1 cellular context compared by ENCODE assay signal in genomic region chr6:137282253-137282652, GRCh38.
A peak's percentile ranks its signal among the peaks of the same experiment; 100 is the strongest.
TF ChIP-seq lines count a peak whose summit lies in the region.

No MANE protein-coding gene starts in this region.

TF ChIP-seq in GM12878, 131 proteins besides CTCF, POLR2A, EP300 and RAD21 (continued from another document):
- TF ChIP-seq E2F8 (IDR thresholded peaks at IDR 0.05; ENCODE audit: low read depth, partially characterized antibody): no peak
- TF ChIP-seq CREM (IDR thresholded peaks at IDR 0.05; ENCODE audit: low read depth): 0 out of 2 replicates have a peak, but pooled peaks have one; percentile 29
- TF ChIP-seq EED (IDR thresholded peaks at IDR 0.05; ENCODE audit: low read depth): peak; percentile 44; the same call in 1 of the 2 replicates
- TF ChIP-seq IRF4 (IDR thresholded peaks at IDR 0.05; ENCODE audit: low read depth, low read length): peak; percentile 61; the same call in 1 of the 2 replicates
- peak; percentile 84 for TF ChIP-seq SPI1 (IDR thresholded peaks at IDR 0.05; ENCODE audit: borderline replicate concordance, insufficient read depth, low read depth, low read length)
